In the genomic region with DNA sequence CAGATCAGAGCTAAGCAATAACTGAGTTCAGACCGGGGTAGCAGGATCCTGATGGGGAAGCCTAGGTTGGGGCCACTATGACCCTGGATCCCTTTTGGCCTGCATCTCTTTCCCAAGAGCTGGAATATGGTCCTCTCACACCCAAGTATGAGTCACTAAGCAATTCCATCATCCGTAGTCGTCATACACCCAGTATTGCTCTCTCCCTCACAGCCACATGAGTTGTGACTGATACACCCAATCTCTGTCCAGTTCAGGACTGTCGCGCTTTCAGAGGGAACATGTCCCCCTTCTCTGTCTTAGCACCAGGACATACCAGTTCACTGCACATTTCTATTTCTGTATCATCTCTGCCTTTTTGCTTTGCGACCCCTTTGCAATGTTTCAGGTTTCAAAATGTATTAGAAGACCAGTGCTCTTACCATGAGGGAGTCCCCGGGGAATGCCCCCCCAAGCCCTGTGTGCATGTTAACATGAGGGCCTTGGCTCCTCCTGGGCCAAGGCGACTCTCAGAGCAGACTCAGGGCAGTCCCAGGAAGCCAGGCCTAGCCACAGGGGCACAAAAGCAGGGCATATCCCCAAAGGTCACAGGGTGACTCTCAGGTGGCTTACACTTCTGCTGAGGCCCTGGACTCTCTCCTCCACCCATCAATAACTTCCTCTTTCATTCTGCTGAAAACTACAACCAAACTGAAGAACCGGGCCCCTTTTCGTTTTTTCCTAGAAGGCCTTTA, we compare ENCODE assay signal across 9 cellular contexts.
DNase-seq lines count a peak whose midpoint lies in the region; ATAC-seq lines count a peak whose summit lies in the region.
"Had no signal": no experiment of that assay in that cellular context is flagged by ENCODE, and none has a peak within 500 bp of the region (broad histone marks: within the 10 kb centered on the region; RNA-seq: fewer than 3 reads in every experiment).

No MANE protein-coding gene starts in this region.

- H3K9me3 Mint-ChIP-seq in activated CD8-positive, alpha-beta memory T cell treated with anti-CD3 and anti-CD28 coated beads, Interleukin-2, amount 10 ng/mL, durations not matched to agents 7 days and 5 days (ENCODE audit: low read depth), result no peaks in the 10 kb centered on the region
- no peaks in the 10 kb centered on the region for H3K9me3 Mint-ChIP-seq in stimulated activated effector memory CD8-positive, alpha-beta T cell treated with anti-CD3 and anti-CD28 coated beads, Interleukin-12 subunit alpha, Interleukin-12 subunit beta, amount 100 ng/mL, for 72 hours

- no peaks in the 10 kb centered on the region for H3K36me3 Mint-ChIP-seq in activated CD8-positive, alpha-beta memory T cell treated with anti-CD3 and anti-CD28 coated beads, Interleukin-2, amount 10 ng/mL, durations not matched to agents 7 days and 5 days
- H3K36me3 Mint-ChIP-seq in stimulated activated effector memory CD8-positive, alpha-beta T cell treated with anti-CD3 and anti-CD28 coated beads, Interleukin-12 subunit alpha, Interleukin-12 subunit beta, amount 100 ng/mL, for 72 hours, result peaks cover 3% of the 10 kb centered on the region

- no peak overlapping the region for H3K27ac Mint-ChIP-seq in activated CD8-positive, alpha-beta memory T cell treated with anti-CD3 and anti-CD28 coated beads, Interleukin-2, amount 10 ng/mL, durations not matched to agents 7 days and 5 days
- peak overlapping the region; percentile 87 for H3K27ac Mint-ChIP-seq in stimulated activated effector memory CD8-positive, alpha-beta T cell treated with anti-CD3 and anti-CD28 coated beads, Interleukin-12 subunit alpha, Interleukin-12 subunit beta, amount 100 ng/mL, for 72 hours

- peaks cover 26% of the 10 kb centered on the region for H3K4me1 Mint-ChIP-seq in activated CD8-positive, alpha-beta memory T cell treated with anti-CD3 and anti-CD28 coated beads, Interleukin-2, amount 10 ng/mL, durations not matched to agents 7 days and 5 days
- H3K4me1 Mint-ChIP-seq in stimulated activated effector memory CD8-positive, alpha-beta T cell treated with anti-CD3 and anti-CD28 coated beads, Interleukin-12 subunit alpha, Interleukin-12 subunit beta, amount 100 ng/mL, for 72 hours, result peaks cover 48% of the 10 kb centered on the region

- peak; percentile 55 for DNase-seq in activated CD8-positive, alpha-beta memory T cell treated with anti-CD3 and anti-CD28 coated beads, Interleukin-2, amount 50 U/mL, for 48 hours
- DNase-seq in activated CD8-positive, alpha-beta memory T cell treated with anti-CD3 and anti-CD28 coated beads, Interleukin-2, amount 10 ng/mL, durations not matched to agents 7 days and 5 days, result no peak
- DNase-seq in amniotic epithelial cell (ENCODE audit: low read depth) (peak; percentile 68), GM19240 (ENCODE audit: insufficient read length, low spot score) (no peak)
- DNase-seq in stimulated activated effector memory CD8-positive, alpha-beta T cell treated with anti-CD3 and anti-CD28 coated beads, Interleukin-12 subunit alpha, Interleukin-12 subunit beta, amount 100 ng/mL, for 72 hours (ENCODE audit: low spot score in 2 of 2), result no peak
- DNase-seq in stimulated activated naive CD4-positive, alpha-beta T cell treated with Interleukin-2 at 50 U/mL for 16 hours (lab: John Stamatoyannopoulos, UW), result no peak
- DNase-seq: NCI-H2029 had no signal

- CTCF ChIA-PET in activated CD8-positive, alpha-beta memory T cell treated with anti-CD3 and anti-CD28 coated beads, Interleukin-2, amount 10 ng/mL, durations not matched to agents 7 days and 5 days (lab: Charles Lee), result interaction anchor here (0.9 to 1.0 kb wide), 2 partner anchors 14 to 65 kb away, joined by 3 read pairs; no protein-coding TSS in a partner anchor

- ATAC-seq in activated CD8-positive, alpha-beta memory T cell treated with anti-CD3 and anti-CD28 coated beads, Interleukin-2, amount 10 ng/mL, durations not matched to agents 7 days and 5 days, result no peak
- peak; percentile 52 for ATAC-seq in HG03108 (IDR thresholded peaks at IDR 0.05; ENCODE audit: unreplicated experiment)
- peak; percentile 60 for ATAC-seq in stimulated activated effector memory CD8-positive, alpha-beta T cell treated with anti-CD3 and anti-CD28 coated beads, Interleukin-12 subunit alpha, Interleukin-12 subunit beta, amount 100 ng/mL, for 72 hours
- ATAC-seq in HG02884 (IDR thresholded peaks at IDR 0.05; ENCODE audit: unreplicated experiment), result no peak

- no peaks in the 10 kb centered on the region for H3K27me3 Mint-ChIP-seq in activated CD8-positive, alpha-beta memory T cell treated with anti-CD3 and anti-CD28 coated beads, Interleukin-2, amount 10 ng/mL, durations not matched to agents 7 days and 5 days

- no peak overlapping the region for H3K4me3 Mint-ChIP-seq in activated CD8-positive, alpha-beta memory T cell treated with anti-CD3 and anti-CD28 coated beads, Interleukin-2, amount 10 ng/mL, durations not matched to agents 7 days and 5 days
- H3K4me3 Mint-ChIP-seq in stimulated activated effector memory CD8-positive, alpha-beta T cell treated with anti-CD3 and anti-CD28 coated beads, Interleukin-12 subunit alpha, Interleukin-12 subunit beta, amount 100 ng/mL, for 72 hours, result peak overlapping the region; percentile 34

Comparison
In these comparisons a context has a peak if more than half of its experiments do, and no peak if none do; other contexts are left out.
1. DNase-seq: peak in activated CD8-positive, alpha-beta memory T cell treated with anti-CD3 and anti-CD28 coated beads, Interleukin-2, amount 50 U/mL, for 48 hours (single experiment) and amniotic epithelial cell (single experiment); none in activated CD8-positive, alpha-beta memory T cell treated with anti-CD3 and anti-CD28 coated beads, Interleukin-2, amount 10 ng/mL, durations not matched to agents 7 days and 5 days (single experiment), stimulated activated effector memory CD8-positive, alpha-beta T cell treated with anti-CD3 and anti-CD28 coated beads, Interleukin-12 subunit alpha, Interleukin-12 subunit beta, amount 100 ng/mL, for 72 hours (0 of 2), GM19240 (single experiment) and stimulated activated naive CD4-positive, alpha-beta T cell treated with Interleukin-2 at 50 U/mL for 16 hours (single experiment).
2. ATAC-seq: peak in HG03108 (single experiment) and stimulated activated effector memory CD8-positive, alpha-beta T cell treated with anti-CD3 and anti-CD28 coated beads, Interleukin-12 subunit alpha, Interleukin-12 subunit beta, amount 100 ng/mL, for 72 hours (single experiment); none in activated CD8-positive, alpha-beta memory T cell treated with anti-CD3 and anti-CD28 coated beads, Interleukin-2, amount 10 ng/mL, durations not matched to agents 7 days and 5 days (single experiment) and HG02884 (single experiment).